In the genomic region with DNA sequence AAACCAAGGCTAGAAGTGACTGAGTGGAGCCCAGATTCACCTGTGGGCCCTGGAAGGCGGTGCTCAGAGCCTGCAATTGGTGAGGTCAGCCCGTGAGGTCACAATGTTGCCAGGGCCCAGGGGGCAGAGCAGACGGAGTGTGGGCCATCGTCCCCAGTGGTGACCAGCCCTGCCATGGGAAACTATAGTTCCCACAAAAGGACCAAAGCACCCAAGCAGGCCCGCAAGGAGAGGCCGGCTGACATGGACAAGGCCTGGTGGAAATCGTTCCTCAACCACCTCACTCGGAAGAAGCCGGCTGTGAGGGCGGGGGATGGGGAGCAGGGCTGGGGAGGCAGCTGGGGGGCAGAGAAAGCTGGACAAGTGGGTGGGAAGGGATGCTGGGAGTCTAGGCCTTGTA, we compare ENCODE assay signal across 9 cellular contexts. TPM values are rescaled to one million over a fixed set of nuclear protein-coding genes. Genes with fewer than 3 reads are reported as not detected.
DNase-seq lines count a peak whose midpoint lies in the region; ATAC-seq, FAIRE-seq and TF ChIP-seq lines count a peak whose summit lies in the region.
"Had no signal": no experiment of that assay in that cellular context is flagged by ENCODE, and none has a peak within 500 bp of the region (broad histone marks: within the 10 kb centered on the region; RNA-seq: fewer than 3 reads in every experiment).

A gene (plus strand): TSS at position 156 of the 400 bp plus-strand sequence. CDS start 19 bp downstream, at position 175.

- no peaks in the 10 kb centered on the region for H3K27me3 ChIP-seq in muscle layer of colon (ENCODE audit: control insufficient read depth in 1 of 2, insufficient read depth in 2 of 2, low read length in 2 of 2)

- POLR2A ChIA-PET in A549 (lab: Yijun Ruan, JAX): no interaction called here

- H3K9me3 ChIP-seq in A549 (no peaks in the 10 kb centered on the region), muscle layer of colon (ENCODE audit: low read length) (no peaks in the 10 kb centered on the region)

- no peak for TF ChIP-seq RAD21 in A549 (conservative IDR thresholded peaks at IDR 0.05 in 1 of 2, IDR thresholded peaks at IDR 0.05 in 1 of 2)

- H3K4me3 ChIP-seq in A549 (peak within 1 kb of the TSS; percentile 68), choroid plexus epithelial cell (ENCODE audit: low read depth, low read length) (peak within 1 kb of the TSS; percentile 79), muscle layer of colon (ENCODE audit: low read depth in 1 of 2, low read length in 2 of 2) (peak within 1 kb of the TSS; percentile 78 to 81)
- peak within 1 kb of the TSS; percentile 63 for H3K4me3 ChIP-seq in Jurkat, Clone E6-1 (ENCODE audit: low read length)

- H3K27ac ChIP-seq in A549: peak within 1 kb of the TSS; percentile 83 to 95
- H3K27ac ChIP-seq in muscle layer of colon (ENCODE audit: low read depth, low read length): peak within 1 kb of the TSS; percentile 98

- peaks cover 15% of the 10 kb centered on the region for H3K4me1 ChIP-seq in A549
- H3K4me1 ChIP-seq in muscle layer of colon (ENCODE audit: insufficient read depth, low read length): peaks cover 29% of the 10 kb centered on the region

- CTCF ChIA-PET in A549 (lab: Yijun Ruan, JAX): interaction anchor here (1.0 to 3.3 kb wide), 5 partner anchors 10 to 69 kb away, joined by 3 to 28 read pairs (median 3); no protein-coding TSS in a partner anchor

- FAIRE-seq in A549 (lab: Jason Lieb, UNC): no peak

- 96% methylated on average over 10 of the region's 10 CpGs for WGBS in A549 (ENCODE audit: missing lambda C conversion rate)

- DNase-seq in A549 (ENCODE audit: low read depth in 1 of 2, low spot score in 1 of 2): no peak
- no peak for DNase-seq in Jurkat, Clone E6-1 (ENCODE audit: low read depth, low spot score)
- DNase-seq in choroid plexus epithelial cell (ENCODE audit: low read depth): no peak
- no peak for DNase-seq in NOMO-1 (lab: John Stamatoyannopoulos, UW; ENCODE audit: unreplicated experiment in 2 of 2)
- DNase-seq in NCI-H446 (lab: John Stamatoyannopoulos, UW): no peak
- DNase-seq in activated gamma-delta T cell treated with Interleukin-2 at 50 U/mL for 16 hours: no peak
- DNase-seq in A172 (ENCODE audit: low spot score): no peak
- DNase-seq: KG1 had no signal

- ATAC-seq in A549: no peak

- TF ChIP-seq CTCF in A549 (IDR thresholded peaks at IDR 0.05): no peak
- TF ChIP-seq CTCF in choroid plexus epithelial cell (conservative IDR thresholded peaks at IDR 0.05; ENCODE audit: low read depth, low read length): no peak

- H3K36me3 ChIP-seq in muscle layer of colon (ENCODE audit: insufficient read depth, low read length): peaks cover 29% of the 10 kb centered on the region

- H3K9ac ChIP-seq in muscle layer of colon (ENCODE audit: low read length): peak within 1 kb of the TSS; percentile 47

- H3K4me2 ChIP-seq in A549: peak within 1 kb of the TSS; percentile 99

- no peak for TF ChIP-seq EP300 in A549 (IDR thresholded peaks at IDR 0.05)

- no peak for TF ChIP-seq POLR2A in A549 (IDR thresholded peaks at IDR 0.05; ENCODE audit: low read length)

TF ChIP-seq in A549, 52 proteins besides CTCF, POLR2A, EP300 and RAD21:
- TF ChIP-seq ZFP36 (IDR thresholded peaks at IDR 0.05; ENCODE audit: borderline replicate concordance, partially characterized antibody) (no peak), EHMT2 (IDR thresholded peaks at IDR 0.05; ENCODE audit: low read depth) (no peak), NFE2L2 (conservative IDR thresholded peaks at IDR 0.05; ENCODE audit: low read length) (no peak), RFX5 (IDR thresholded peaks at IDR 0.05) (no peak), KDM5A (IDR thresholded peaks at IDR 0.05) (no peak), HOXA7 (CRISPR knock-in tag; IDR thresholded peaks at IDR 0.05) (no peak), POLR2AphosphoS2 (conservative IDR thresholded peaks at IDR 0.05; ENCODE audit: low read length) (no peak), NPAS2 (CRISPR knock-in tag; IDR thresholded peaks at IDR 0.05; ENCODE audit: borderline replicate concordance) (no peak), PHF8 (IDR thresholded peaks at IDR 0.05; ENCODE audit: borderline replicate concordance, low read depth) (no peak), RARB (CRISPR knock-in tag; IDR thresholded peaks at IDR 0.05) (no peak), HDAC2 (IDR thresholded peaks at IDR 0.05) (no peak), FOXS1 (CRISPR knock-in tag; IDR thresholded peaks at IDR 0.05) (no peak), CEBPB (IDR thresholded peaks at IDR 0.05) (no peak), JUN (IDR thresholded peaks at IDR 0.05) (no peak), NR3C1 (IDR thresholded peaks at IDR 0.05) (no peak)
- TF ChIP-seq, protein P1, sequence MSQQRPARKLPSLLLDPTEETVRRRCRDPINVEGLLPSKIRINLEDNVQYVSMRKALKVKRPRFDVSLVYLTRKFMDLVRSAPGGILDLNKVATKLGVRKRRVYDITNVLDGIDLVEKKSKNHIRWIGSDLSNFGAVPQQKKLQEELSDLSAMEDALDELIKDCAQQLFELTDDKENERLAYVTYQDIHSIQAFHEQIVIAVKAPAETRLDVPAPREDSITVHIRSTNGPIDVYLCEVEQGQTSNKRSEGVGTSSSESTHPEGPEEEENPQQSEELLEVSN (IDR thresholded peaks at IDR 0.05; ENCODE audit: borderline replicate concordance, low read depth): no peak
- TF ChIP-seq, protein P2, sequence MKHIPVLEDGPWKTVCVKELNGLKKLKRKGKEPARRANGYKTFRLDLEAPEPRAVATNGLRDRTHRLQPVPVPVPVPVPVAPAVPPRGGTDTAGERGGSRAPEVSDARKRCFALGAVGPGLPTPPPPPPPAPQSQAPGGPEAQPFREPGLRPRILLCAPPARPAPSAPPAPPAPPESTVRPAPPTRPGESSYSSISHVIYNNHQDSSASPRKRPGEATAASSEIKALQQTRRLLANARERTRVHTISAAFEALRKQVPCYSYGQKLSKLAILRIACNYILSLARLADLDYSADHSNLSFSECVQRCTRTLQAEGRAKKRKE (CRISPR knock-in tag; IDR thresholded peaks at IDR 0.05; ENCODE audit: low read depth): no peak
- TF ChIP-seq, protein P3, sequence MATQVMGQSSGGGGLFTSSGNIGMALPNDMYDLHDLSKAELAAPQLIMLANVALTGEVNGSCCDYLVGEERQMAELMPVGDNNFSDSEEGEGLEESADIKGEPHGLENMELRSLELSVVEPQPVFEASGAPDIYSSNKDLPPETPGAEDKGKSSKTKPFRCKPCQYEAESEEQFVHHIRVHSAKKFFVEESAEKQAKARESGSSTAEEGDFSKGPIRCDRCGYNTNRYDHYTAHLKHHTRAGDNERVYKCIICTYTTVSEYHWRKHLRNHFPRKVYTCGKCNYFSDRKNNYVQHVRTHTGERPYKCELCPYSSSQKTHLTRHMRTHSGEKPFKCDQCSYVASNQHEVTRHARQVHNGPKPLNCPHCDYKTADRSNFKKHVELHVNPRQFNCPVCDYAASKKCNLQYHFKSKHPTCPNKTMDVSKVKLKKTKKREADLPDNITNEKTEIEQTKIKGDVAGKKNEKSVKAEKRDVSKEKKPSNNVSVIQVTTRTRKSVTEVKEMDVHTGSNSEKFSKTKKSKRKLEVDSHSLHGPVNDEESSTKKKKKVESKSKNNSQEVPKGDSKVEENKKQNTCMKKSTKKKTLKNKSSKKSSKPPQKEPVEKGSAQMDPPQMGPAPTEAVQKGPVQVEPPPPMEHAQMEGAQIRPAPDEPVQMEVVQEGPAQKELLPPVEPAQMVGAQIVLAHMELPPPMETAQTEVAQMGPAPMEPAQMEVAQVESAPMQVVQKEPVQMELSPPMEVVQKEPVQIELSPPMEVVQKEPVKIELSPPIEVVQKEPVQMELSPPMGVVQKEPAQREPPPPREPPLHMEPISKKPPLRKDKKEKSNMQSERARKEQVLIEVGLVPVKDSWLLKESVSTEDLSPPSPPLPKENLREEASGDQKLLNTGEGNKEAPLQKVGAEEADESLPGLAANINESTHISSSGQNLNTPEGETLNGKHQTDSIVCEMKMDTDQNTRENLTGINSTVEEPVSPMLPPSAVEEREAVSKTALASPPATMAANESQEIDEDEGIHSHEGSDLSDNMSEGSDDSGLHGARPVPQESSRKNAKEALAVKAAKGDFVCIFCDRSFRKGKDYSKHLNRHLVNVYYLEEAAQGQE (IDR thresholded peaks at IDR 0.05): no peak

RNA-seq across cellular contexts. Expression of the gene that starts here (rescaled TPM):
- polyA plus RNA-seq in A549 (2011; rRNA removed): 0.09 and 0.10 TPM in 2 replicates
- 0.12 TPM in 2 replicates for polyA plus RNA-seq in A549 (2012; cell fraction: cytosol; rRNA removed)
- 0.10 and 0.13 TPM in 2 replicates for polyA plus RNA-seq in A549 (2012; cell fraction: nucleus; rRNA removed)
- 0.09 to 0.12 TPM (median 0.12 TPM) in 3 replicates for polyA plus RNA-seq in A549 (2017; fragmentation: RNase III; extraction: RNeasy Plus Mini Kit Qiagen cat#74134 plus additional on column Dnase treatment)
- polyA minus RNA-seq in A549 (2011; rRNA and poly(A)+ RNA removed): 0.10 and 0.50 TPM in 2 replicates
- polyA plus RNA-seq in Jurkat, Clone E6-1 (2012; ENCODE audit: insufficient read depth, insufficient read length): not detected
- 0.05 TPM in 1 of 2 replicates, not detected in the other for total RNA-seq in A172 (2014; rRNA removed; shearing (Covaris generic))
